In the genomic region with DNA sequence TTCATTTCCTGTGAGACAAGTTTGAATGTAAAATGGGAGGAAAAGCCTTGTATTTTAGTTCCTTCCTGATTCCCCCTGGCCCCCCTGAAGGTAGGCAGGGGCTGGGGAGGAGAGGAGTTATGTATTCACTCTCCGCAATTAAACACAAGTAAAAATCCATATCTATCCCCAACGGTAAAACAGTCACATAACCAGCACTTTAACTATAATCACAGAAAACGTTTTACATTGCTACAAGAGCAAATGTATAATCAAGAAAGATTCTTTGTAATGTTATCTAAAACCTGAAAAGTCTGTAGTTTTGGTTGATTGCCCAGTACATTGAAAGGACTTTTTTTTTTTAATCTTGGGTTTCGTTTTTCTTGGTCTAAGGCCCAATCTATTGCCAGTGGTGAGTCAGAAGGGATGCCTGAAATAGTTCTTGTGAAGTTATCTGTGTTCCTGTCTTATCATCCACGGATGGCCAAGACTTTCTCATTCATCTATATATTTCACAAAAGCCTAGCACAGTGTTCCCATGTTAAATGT, we compare ENCODE assay signal across 1 cellular context.
TF ChIP-seq lines count a peak whose summit lies in the region.

No MANE protein-coding gene starts in this region.

TF ChIP-seq in K562, 482 proteins besides CTCF, POLR2A, EP300 and RAD21 (continued from another document):
- TF ChIP-seq, protein P1, sequence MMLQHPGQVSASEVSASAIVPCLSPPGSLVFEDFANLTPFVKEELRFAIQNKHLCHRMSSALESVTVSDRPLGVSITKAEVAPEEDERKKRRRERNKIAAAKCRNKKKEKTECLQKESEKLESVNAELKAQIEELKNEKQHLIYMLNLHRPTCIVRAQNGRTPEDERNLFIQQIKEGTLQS (IDR thresholded peaks at IDR 0.05): peak; percentile 55; the same call in 1 of the 2 replicates
- TF ChIP-seq, protein P1 (CRISPR knock-in tag; conservative IDR thresholded peaks at IDR 0.05): no peak
- TF ChIP-seq ZNF589 (CRISPR knock-in tag; IDR thresholded peaks at IDR 0.05; ENCODE audit: low read depth) (no peak), TEAD4 (IDR thresholded peaks at IDR 0.05; ENCODE audit: low read length) (peak; percentile 31; the same call in 1 of the 2 replicates), TEAD4 (CRISPR knock-in tag; IDR thresholded peaks at IDR 0.05; ENCODE audit: borderline replicate concordance) (no peak), NR1H2 (CRISPR knock-in tag; IDR thresholded peaks at IDR 0.05) (no peak), ZNF79 (CRISPR knock-in tag; IDR thresholded peaks at IDR 0.05; ENCODE audit: low read depth) (no peak), RCOR1 (IDR thresholded peaks at IDR 0.05; ENCODE audit: borderline replicate concordance in 1 of 2, low read depth in 2 of 2, low read length in 2 of 2) (0 out of 4 replicates have a peak, but pooled peaks of 1 of the 2 experiments have one; percentile 19), SMARCA4 (IDR thresholded peaks at IDR 0.05) (peak; percentile 45; the same call in 1 of the 2 replicates), MEF2A (IDR thresholded peaks at IDR 0.05; ENCODE audit: control insufficient read depth, low read depth, low read length) (peak; percentile 75; the same call in 1 of the 2 replicates), ZC3H11A (IDR thresholded peaks at IDR 0.05; ENCODE audit: low read depth, low read length) (no peak)
- TF ChIP-seq, protein P2, sequence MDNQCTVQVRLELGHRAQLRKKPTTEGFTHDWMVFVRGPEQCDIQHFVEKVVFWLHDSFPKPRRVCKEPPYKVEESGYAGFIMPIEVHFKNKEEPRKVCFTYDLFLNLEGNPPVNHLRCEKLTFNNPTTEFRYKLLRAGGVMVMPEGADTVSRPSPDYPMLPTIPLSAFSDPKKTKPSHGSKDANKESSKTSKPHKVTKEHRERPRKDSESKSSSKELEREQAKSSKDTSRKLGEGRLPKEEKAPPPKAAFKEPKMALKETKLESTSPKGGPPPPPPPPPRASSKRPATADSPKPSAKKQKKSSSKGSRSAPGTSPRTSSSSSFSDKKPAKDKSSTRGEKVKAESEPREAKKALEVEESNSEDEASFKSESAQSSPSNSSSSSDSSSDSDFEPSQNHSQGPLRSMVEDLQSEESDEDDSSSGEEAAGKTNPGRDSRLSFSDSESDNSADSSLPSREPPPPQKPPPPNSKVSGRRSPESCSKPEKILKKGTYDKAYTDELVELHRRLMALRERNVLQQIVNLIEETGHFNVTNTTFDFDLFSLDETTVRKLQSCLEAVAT (IDR thresholded peaks at IDR 0.05): no peak
- TF ChIP-seq, protein P3, sequence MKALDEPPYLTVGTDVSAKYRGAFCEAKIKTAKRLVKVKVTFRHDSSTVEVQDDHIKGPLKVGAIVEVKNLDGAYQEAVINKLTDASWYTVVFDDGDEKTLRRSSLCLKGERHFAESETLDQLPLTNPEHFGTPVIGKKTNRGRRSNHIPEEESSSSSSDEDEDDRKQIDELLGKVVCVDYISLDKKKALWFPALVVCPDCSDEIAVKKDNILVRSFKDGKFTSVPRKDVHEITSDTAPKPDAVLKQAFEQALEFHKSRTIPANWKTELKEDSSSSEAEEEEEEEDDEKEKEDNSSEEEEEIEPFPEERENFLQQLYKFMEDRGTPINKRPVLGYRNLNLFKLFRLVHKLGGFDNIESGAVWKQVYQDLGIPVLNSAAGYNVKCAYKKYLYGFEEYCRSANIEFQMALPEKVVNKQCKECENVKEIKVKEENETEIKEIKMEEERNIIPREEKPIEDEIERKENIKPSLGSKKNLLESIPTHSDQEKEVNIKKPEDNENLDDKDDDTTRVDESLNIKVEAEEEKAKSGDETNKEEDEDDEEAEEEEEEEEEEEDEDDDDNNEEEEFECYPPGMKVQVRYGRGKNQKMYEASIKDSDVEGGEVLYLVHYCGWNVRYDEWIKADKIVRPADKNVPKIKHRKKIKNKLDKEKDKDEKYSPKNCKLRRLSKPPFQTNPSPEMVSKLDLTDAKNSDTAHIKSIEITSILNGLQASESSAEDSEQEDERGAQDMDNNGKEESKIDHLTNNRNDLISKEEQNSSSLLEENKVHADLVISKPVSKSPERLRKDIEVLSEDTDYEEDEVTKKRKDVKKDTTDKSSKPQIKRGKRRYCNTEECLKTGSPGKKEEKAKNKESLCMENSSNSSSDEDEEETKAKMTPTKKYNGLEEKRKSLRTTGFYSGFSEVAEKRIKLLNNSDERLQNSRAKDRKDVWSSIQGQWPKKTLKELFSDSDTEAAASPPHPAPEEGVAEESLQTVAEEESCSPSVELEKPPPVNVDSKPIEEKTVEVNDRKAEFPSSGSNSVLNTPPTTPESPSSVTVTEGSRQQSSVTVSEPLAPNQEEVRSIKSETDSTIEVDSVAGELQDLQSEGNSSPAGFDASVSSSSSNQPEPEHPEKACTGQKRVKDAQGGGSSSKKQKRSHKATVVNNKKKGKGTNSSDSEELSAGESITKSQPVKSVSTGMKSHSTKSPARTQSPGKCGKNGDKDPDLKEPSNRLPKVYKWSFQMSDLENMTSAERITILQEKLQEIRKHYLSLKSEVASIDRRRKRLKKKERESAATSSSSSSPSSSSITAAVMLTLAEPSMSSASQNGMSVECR (CRISPR knock-in tag; IDR thresholded peaks at IDR 0.05): no peak
TF ChIP-seq in K562: peak in this region for 10.
